In the genomic region with DNA sequence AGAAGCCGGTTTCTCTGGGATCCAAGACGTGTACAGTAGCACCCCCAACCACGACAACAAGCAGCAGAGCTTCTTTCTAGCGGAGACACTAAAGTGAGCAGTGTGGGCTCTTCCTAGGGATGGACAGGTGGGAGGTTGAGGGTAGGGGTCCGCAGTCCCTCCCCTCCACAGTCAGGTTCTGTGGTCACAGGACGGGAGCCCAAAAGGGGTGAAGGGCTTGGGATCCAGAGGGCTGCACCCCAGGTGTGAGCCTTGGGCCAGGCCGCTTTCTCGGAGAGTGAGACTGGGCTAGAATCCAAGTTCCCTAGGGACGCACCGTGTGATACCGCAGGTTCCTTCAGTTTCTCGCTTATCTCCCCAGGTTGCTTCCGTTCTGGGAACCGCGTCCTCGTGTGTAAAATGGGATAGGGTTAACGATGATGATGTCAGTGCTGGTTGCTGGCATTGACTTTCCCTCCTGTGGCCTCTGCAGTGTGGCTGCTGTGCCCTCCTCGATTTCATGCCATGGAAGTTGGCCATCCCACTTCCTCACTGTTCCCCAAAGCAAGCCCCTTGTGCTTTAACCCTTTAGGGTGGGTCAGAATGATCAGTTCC, we compare ENCODE assay signal across 25 cellular contexts. TPM values are rescaled to one million over a fixed set of nuclear protein-coding genes. Genes with fewer than 3 reads are reported as not detected.
DNase-seq lines count a peak whose midpoint lies in the region; ATAC-seq, FAIRE-seq and TF ChIP-seq lines count a peak whose summit lies in the region.
"Had no signal": no experiment of that assay in that cellular context is flagged by ENCODE, and none has a peak within 500 bp of the region (broad histone marks: within the 10 kb centered on the region; RNA-seq: fewer than 3 reads in every experiment).

No MANE protein-coding gene starts in this region.

- H3K27me3 Mint-ChIP-seq in T-helper 17 cell: no peaks in the 10 kb centered on the region
- no peaks in the 10 kb centered on the region for H3K27me3 Mint-ChIP-seq in naive thymus-derived CD8-positive, alpha-beta T cell
- H3K27me3 Mint-ChIP-seq in Caco-2 (ENCODE audit: insufficient read depth, unreplicated experiment): no peaks in the 10 kb centered on the region

- no peaks in the 10 kb centered on the region for H3K27me3 ChIP-seq in A673 (replicated peaks; ENCODE audit: insufficient read depth, low read depth, low read length, poor library complexity)
- no peaks in the 10 kb centered on the region for H3K27me3 ChIP-seq in Caco-2 (replicated peaks; ENCODE audit: control insufficient read depth, insufficient read depth, low read length)
- H3K27me3 ChIP-seq: heart left ventricle, right lobe of liver, suprapubic skin had no signal

- H3K4me1 Mint-ChIP-seq in T-helper 17 cell (no peaks in the 10 kb centered on the region), Caco-2 (ENCODE audit: low read depth, unreplicated experiment) (peaks cover 7% of the 10 kb centered on the region)
- H3K4me1 Mint-ChIP-seq in naive thymus-derived CD8-positive, alpha-beta T cell: peaks cover 0 to 21% (median 3%) of the 10 kb centered on the region in 4 donors

- no peak for ATAC-seq in T-helper 17 cell
- no peak for ATAC-seq in naive thymus-derived CD8-positive, alpha-beta T cell
- ATAC-seq: heart left ventricle, right lobe of liver, WTC11 had no signal

- H3K36me3 Mint-ChIP-seq in T-helper 17 cell (ENCODE audit: low read depth) (peaks cover 2% of the 10 kb centered on the region), Caco-2 (ENCODE audit: insufficient read depth, unreplicated experiment) (no peaks in the 10 kb centered on the region)
- H3K36me3 Mint-ChIP-seq in naive thymus-derived CD8-positive, alpha-beta T cell: peaks cover 0 to 67% (median 12%) of the 10 kb centered on the region in 3 donors
- H3K36me3 Mint-ChIP-seq: naive B cell, WTC11 had no signal

- H3K36me3 ChIP-seq in A673 (ENCODE audit: insufficient read depth, low read length, poor library complexity, severe bottlenecking) (no peaks in the 10 kb centered on the region), Caco-2 (ENCODE audit: control insufficient read depth, insufficient read depth, low read length) (no peaks in the 10 kb centered on the region)

- intact Hi-C loops in A673 (cut with micrococcal nuclease; ENCODE audit: unreplicated experiment): no loop called here
- intact Hi-C loops in Caco-2 (cut with micrococcal nuclease; ENCODE audit: unreplicated experiment): no loop called here

- CTCF ChIA-PET in A673 (lab: Charles Lee): no interaction called here
- CTCF ChIA-PET in Caco-2 (lab: Charles Lee): no interaction called here

- no peak for FAIRE-seq in HTR-8/SVneo (lab: Jason Lieb, UNC)
- FAIRE-seq in frontal cortex (lab: Jason Lieb, UNC): no peak
- FAIRE-seq: endothelial cell of umbilical vein, GM12891, RCC 7860, urothelium cell line had no signal

- BruUV-seq in A673 (replicated peaks; lab: Mats Ljungman, UMichigan): no TSS peak
- BruUV-seq in Caco-2 (replicated peaks; lab: Mats Ljungman, UMichigan): no TSS peak

- no peak overlapping the region for H3K4me3 Mint-ChIP-seq in T-helper 17 cell
- H3K4me3 Mint-ChIP-seq in naive thymus-derived CD8-positive, alpha-beta T cell: no peak overlapping the region
- H3K4me3 Mint-ChIP-seq in Caco-2 (ENCODE audit: unreplicated experiment): no peak overlapping the region
- H3K4me3 Mint-ChIP-seq: T-helper 2 cell treated with Interferon-gamma antibody and Interleukin-4, amounts not matched to agents 5 μg/mL and 100 μg/mL, for 36 hours; WTC11 had no signal

- POLR2A ChIA-PET in A673 (lab: Charles Lee; ENCODE audit: low non-redundant PET): no interaction called here
- POLR2A ChIA-PET in naive thymus-derived CD8-positive, alpha-beta T cell (lab: Charles Lee): interaction anchor here (1.2 kb wide), 1 partner anchor 28 kb away, joined by 3 read pairs; no protein-coding TSS in a partner anchor
- POLR2A ChIA-PET in Caco-2 (lab: Charles Lee): no interaction called here

- H3K4me3 ChIP-seq in A673 (ENCODE audit: low read depth, low read length, poor library complexity, severe bottlenecking): no peak overlapping the region
- no peak overlapping the region for H3K4me3 ChIP-seq in Caco-2 (ENCODE audit: low read depth, low read length)
- H3K4me3 ChIP-seq: heart left ventricle, right lobe of liver, SK-N-MC, suprapubic skin had no signal

- TF ChIP-seq CTCF in A673 (conservative IDR thresholded peaks at IDR 0.05; ENCODE audit: low read depth, low read length) (no peak), Caco-2 (IDR thresholded peaks at IDR 0.05; ENCODE audit: insufficient read depth in 1 of 2, low read depth in 1 of 2, low read length in 1 of 2, severe bottlenecking in 1 of 2, unreplicated experiment in 1 of 2) (no peak)

- H3K9me3 ChIP-seq in A673 (ENCODE audit: low read depth, low read length, poor library complexity, severe bottlenecking): no peaks in the 10 kb centered on the region
- H3K9me3 ChIP-seq in T-helper 17 cell (ENCODE audit: control insufficient read depth, low read length, poor library complexity, severe bottlenecking): no peaks in the 10 kb centered on the region
- no peaks in the 10 kb centered on the region for H3K9me3 ChIP-seq in Caco-2
- H3K9me3 ChIP-seq: heart left ventricle, right lobe of liver, suprapubic skin had no signal

- DNase-seq in A673 (ENCODE audit: low spot score): peak; percentile 35
- DNase-seq in COR-L47 (lab: John Stamatoyannopoulos, UW): peak; percentile 87
- no peak for DNase-seq in T-helper 17 cell
- DNase-seq in naive thymus-derived CD8-positive, alpha-beta T cell: no peak
- no peak for DNase-seq in HTR-8/SVneo (ENCODE audit: insufficient read length, low spot score)
- DNase-seq in Caco-2: no peak
- no peak for DNase-seq in frontal cortex (ENCODE audit: low spot score in 2 of 2)
- DNase-seq: activated CD8-positive, alpha-beta memory T cell treated with anti-CD3 and anti-CD28 coated beads, Interleukin-2, amount 50 U/mL, for 48 hours; activated effector memory CD4-positive, alpha-beta T cell treated with Interleukin-2 at 50 U/mL for 16 hours; DMS79; heart left ventricle; mesendoderm; naive B cell; NCI-H1048; NCI-H1930; NCI-H510A treated with DMSO at 0.1 percent for 48 hours; right lobe of liver had no signal

- H3K4me1 ChIP-seq in A673 (ENCODE audit: insufficient read depth, low read length, poor library complexity, severe bottlenecking) (peaks cover 4% of the 10 kb centered on the region), Caco-2 (peaks cover 16% of the 10 kb centered on the region)

- peak overlapping the region; percentile 16 for H3K27ac Mint-ChIP-seq in T-helper 17 cell
- H3K27ac Mint-ChIP-seq in naive thymus-derived CD8-positive, alpha-beta T cell: peak overlapping the region in 9 of 10 donors; percentile 31 to 90 (median 68)
- no peak overlapping the region for H3K27ac Mint-ChIP-seq in Caco-2 (ENCODE audit: unreplicated experiment)
- H3K27ac Mint-ChIP-seq: T-helper 2 cell treated with Interferon-gamma antibody and Interleukin-4, amounts not matched to agents 5 μg/mL and 100 μg/mL, for 36 hours; WTC11 had no signal

- no peak overlapping the region for H3K27ac ChIP-seq in A673 (ENCODE audit: low read depth, low read length, poor library complexity, severe bottlenecking)
- H3K27ac ChIP-seq: heart left ventricle, right lobe of liver, SK-N-MC, suprapubic skin had no signal

- H3K9me3 Mint-ChIP-seq in naive thymus-derived CD8-positive, alpha-beta T cell: no peaks in the 10 kb centered on the region
- H3K9me3 Mint-ChIP-seq in Caco-2 (ENCODE audit: unreplicated experiment): no peaks in the 10 kb centered on the region
- H3K9me3 Mint-ChIP-seq: naive B cell; T-helper 2 cell treated with Interferon-gamma antibody and Interleukin-4, amounts not matched to agents 5 μg/mL and 100 μg/mL, for 36 hours; WTC11 had no signal

RNA-seq across cellular contexts. Expression of gene SELENON, which starts 17.3 kb away (rescaled TPM):
- 50.4 and 61.5 TPM in 2 replicates for total RNA-seq in A673 (2021)
- total RNA-seq in T-helper 17 cell: 10 to 100 TPM; 24.5 to 25.2 TPM
- 10 to 100 TPM; 19.2 to 20.4 TPM for total RNA-seq in naive thymus-derived CD8-positive, alpha-beta T cell
- polyA plus RNA-seq in naive thymus-derived CD8-positive, alpha-beta T cell: 1 to 10 TPM; 2.6 to 7.0 (median 2.7) TPM
- total RNA-seq in Caco-2 (2022): 58.3 and 60.6 TPM in 2 replicates
- 6.1 TPM for total RNA-seq in frontal cortex

RNA-seq across cellular contexts. Expression of gene MTFR1L, which starts 37.0 kb away (rescaled TPM):
- total RNA-seq in A673 (2021): 45.0 and 51.6 TPM in 2 replicates
- total RNA-seq in T-helper 17 cell: 10 to 100 TPM; 30.4 to 37.4 TPM
- 10 to 100 TPM; 50.0 to 56.4 TPM for total RNA-seq in naive thymus-derived CD8-positive, alpha-beta T cell
- polyA plus RNA-seq in naive thymus-derived CD8-positive, alpha-beta T cell: 10 to 100 TPM; 34.3 to 42.6 (median 40.9) TPM
- 23.5 and 26.2 TPM in 2 replicates for total RNA-seq in Caco-2 (2022)
- total RNA-seq in frontal cortex: 33.0 TPM

Comparison
In these comparisons a context has a peak if more than half of its experiments do, and no peak if none do; other contexts are left out.
1. DNase-seq: peak in A673 (single experiment) and COR-L47 (single experiment); none in T-helper 17 cell (0 of 3), naive thymus-derived CD8-positive, alpha-beta T cell (0 of 10), HTR-8/SVneo (single experiment), Caco-2 (0 of 2) and frontal cortex (0 of 2).